ENCODE assay signal across 1 cellular context in the genomic region with DNA sequence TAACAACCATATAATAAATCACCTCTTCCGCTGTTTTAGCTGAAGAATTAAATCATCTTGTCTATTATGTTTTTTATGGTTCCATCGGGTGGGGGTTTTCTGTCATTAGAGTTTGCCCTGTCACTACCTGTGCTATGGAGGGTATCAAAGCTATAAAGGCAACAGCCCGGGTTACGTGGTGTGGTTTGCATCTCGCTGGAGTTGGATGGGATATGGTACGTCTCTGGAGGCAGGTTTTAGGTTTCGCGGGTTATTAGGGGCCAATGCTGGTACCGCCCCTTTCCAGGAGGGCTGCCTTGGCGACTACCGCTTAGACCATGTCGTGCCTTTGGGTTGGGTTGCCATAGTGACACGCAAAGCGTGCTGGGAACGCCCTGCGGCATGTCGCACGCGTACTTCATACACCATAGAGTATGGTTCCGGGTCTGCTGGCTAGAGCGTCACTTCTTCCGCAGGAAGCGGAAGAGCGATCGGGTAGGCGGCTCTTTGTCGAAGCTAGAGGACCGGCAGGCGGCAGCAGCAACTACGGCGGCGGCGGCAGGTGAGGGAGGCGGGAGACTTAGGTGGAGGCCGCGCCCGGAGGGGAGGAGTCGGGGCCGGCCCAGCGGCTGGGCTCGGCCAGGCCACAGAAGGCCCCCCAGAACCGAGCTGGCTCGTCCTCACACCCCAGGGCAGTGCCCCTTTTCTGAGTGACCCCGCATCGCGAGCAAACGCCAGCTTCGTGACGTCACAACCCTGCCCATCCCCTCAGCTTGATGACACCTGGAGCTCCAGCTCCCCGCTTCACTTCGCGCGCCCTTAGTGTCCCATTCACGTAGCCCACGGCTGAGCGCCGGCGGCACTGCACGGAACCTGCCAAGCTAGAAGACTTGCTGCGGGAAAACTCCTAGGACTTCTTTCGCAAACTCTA.
A peak's percentile ranks its signal among the peaks of the same experiment; 100 is the strongest.
TF ChIP-seq lines count a peak whose summit lies in the region.

A gene with protein sequence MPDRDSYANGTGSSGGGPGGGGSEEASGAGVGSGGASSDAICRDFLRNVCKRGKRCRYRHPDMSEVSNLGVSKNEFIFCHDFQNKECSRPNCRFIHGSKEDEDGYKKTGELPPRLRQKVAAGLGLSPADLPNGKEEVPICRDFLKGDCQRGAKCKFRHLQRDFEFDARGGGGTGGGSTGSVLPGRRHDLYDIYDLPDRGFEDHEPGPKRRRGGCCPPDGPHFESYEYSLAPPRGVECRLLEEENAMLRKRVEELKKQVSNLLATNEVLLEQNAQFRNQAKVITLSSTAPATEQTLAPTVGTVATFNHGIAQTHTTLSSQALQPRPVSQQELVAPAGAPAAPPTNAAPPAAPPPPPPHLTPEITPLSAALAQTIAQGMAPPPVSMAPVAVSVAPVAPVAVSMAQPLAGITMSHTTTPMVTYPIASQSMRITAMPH (plus strand): TSS at position 489 of the 910 bp plus-strand sequence. CDS start 2,297 bp downstream, outside the sequence.

TF ChIP-seq in K562, 482 proteins besides CTCF, POLR2A, EP300 and RAD21 (continued from another document and continues in another):
- TF ChIP-seq NFYB (IDR thresholded peaks at IDR 0.05; ENCODE audit: extremely low read depth, insufficient read length) (no peak), CSDE1 (IDR thresholded peaks at IDR 0.05) (peak in 1 of 2 experiments; percentile 94; a peak in 2 of 4 replicates), PHF8 (IDR thresholded peaks at IDR 0.05; ENCODE audit: borderline replicate concordance, low read length) (peak; percentile 80; the same call in 1 of the 2 replicates), JUND (IDR thresholded peaks at IDR 0.05; ENCODE audit: borderline replicate concordance, low read depth, low read length) (peak; percentile 78), JUND (tag; IDR thresholded peaks at IDR 0.05; ENCODE audit: borderline replicate concordance, low read depth, low read length) (peak; percentile 58; the same call in 1 of the 3 replicates), LEF1 (IDR thresholded peaks at IDR 0.05) (peak; percentile 30; the same call in 1 of the 2 replicates), ELF2 (CRISPR knock-in tag; IDR thresholded peaks at IDR 0.05) (peak; percentile 97), RUNX1 (IDR thresholded peaks at IDR 0.05; ENCODE audit: low read depth) (peak; percentile 82), CREB1 (IDR thresholded peaks at IDR 0.05) (peak; percentile 84), CREB1 (CRISPR knock-in tag; IDR thresholded peaks at IDR 0.05) (peak; percentile 93), ZC3H4 (CRISPR knock-in tag; IDR thresholded peaks at IDR 0.05; ENCODE audit: borderline replicate concordance) (peak; percentile 64; the same call in 1 of the 2 replicates), RAD51 (IDR thresholded peaks at IDR 0.05; ENCODE audit: borderline replicate concordance, low read depth) (no peak; the same call in 1 of the 2 replicates), TAF7 (tag; IDR thresholded peaks at IDR 0.05) (peak; percentile 26; the same call in 1 of the 2 replicates), SRF (CRISPR knock-in tag; IDR thresholded peaks at IDR 0.05) (peak; percentile 67 to 84; a peak in 3 of 4 replicates), ZBTB8A (IDR thresholded peaks at IDR 0.05; ENCODE audit: partially characterized antibody) (no peak), FIP1L1 (IDR thresholded peaks at IDR 0.05; ENCODE audit: low read depth, low read length, poor library complexity, severe bottlenecking) (peak; percentile 99), NR1H2 (CRISPR knock-in tag; IDR thresholded peaks at IDR 0.05) (no peak), ZNF165 (CRISPR knock-in tag; IDR thresholded peaks at IDR 0.05; ENCODE audit: borderline replicate concordance) (0 out of 2 replicates have a peak, but pooled peaks have one; percentile 58), FOXJ3 (CRISPR knock-in tag; IDR thresholded peaks at IDR 0.05) (no peak), NR4A1 (CRISPR knock-in tag; IDR thresholded peaks at IDR 0.05) (0 out of 2 replicates have a peak, but pooled peaks have one; percentile 23), NR4A1 (tag; IDR thresholded peaks at IDR 0.05) (no peak), ZBTB17 (CRISPR knock-in tag; IDR thresholded peaks at IDR 0.05) (peak; percentile 84), KLF6 (CRISPR knock-in tag; IDR thresholded peaks at IDR 0.05; ENCODE audit: borderline replicate concordance) (peak; percentile 19; the same call in 1 of the 2 replicates), TAF1 (IDR thresholded peaks at IDR 0.05; ENCODE audit: control insufficient read depth, extremely low read depth, insufficient read depth, low read length, severe bottlenecking) (peak; percentile 92), TBL1XR1 (IDR thresholded peaks at IDR 0.05; ENCODE audit: low read length in 2 of 2) (peak; percentile 72 to 78; a peak in 2 of 4 replicates), NFATC3 (IDR thresholded peaks at IDR 0.05) (peak; percentile 54; the same call in 1 of the 2 replicates), RBM15 (IDR thresholded peaks at IDR 0.05; ENCODE audit: insufficient read depth, low read length) (no peak), ESRRA (IDR thresholded peaks at IDR 0.05; ENCODE audit: borderline replicate concordance, low read depth) (peak; percentile 79), ZNF134 (CRISPR knock-in tag; conservative IDR thresholded peaks at IDR 0.05) (no peak), MYC (IDR thresholded peaks at IDR 0.05; ENCODE audit: low read depth, low read length) (peak; percentile 98), MYC (CRISPR knock-in tag; IDR thresholded peaks at IDR 0.05; ENCODE audit: borderline replicate concordance, low read depth) (peak; percentile 59; the same call in 1 of the 2 replicates), ZNF282 (CRISPR knock-in tag; IDR thresholded peaks at IDR 0.05) (no peak), ERF (CRISPR knock-in tag; IDR thresholded peaks at IDR 0.05) (peak; percentile 99), RB1 (IDR thresholded peaks at IDR 0.05; ENCODE audit: low read depth) (peak; percentile 95), ZNF431 (CRISPR knock-in tag; IDR thresholded peaks at IDR 0.05) (peak; percentile 74; the same call in 1 of the 2 replicates), CEBPG (CRISPR knock-in tag; IDR thresholded peaks at IDR 0.05) (peak; percentile 41; the same call in 1 of the 2 replicates), CEBPG (tag; conservative IDR thresholded peaks at IDR 0.05 in 1 of 2, IDR thresholded peaks at IDR 0.05 in 1 of 2) (no peak)
- TF ChIP-seq, protein P1, sequence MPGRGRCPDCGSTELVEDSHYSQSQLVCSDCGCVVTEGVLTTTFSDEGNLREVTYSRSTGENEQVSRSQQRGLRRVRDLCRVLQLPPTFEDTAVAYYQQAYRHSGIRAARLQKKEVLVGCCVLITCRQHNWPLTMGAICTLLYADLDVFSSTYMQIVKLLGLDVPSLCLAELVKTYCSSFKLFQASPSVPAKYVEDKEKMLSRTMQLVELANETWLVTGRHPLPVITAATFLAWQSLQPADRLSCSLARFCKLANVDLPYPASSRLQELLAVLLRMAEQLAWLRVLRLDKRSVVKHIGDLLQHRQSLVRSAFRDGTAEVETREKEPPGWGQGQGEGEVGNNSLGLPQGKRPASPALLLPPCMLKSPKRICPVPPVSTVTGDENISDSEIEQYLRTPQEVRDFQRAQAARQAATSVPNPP (IDR thresholded peaks at IDR 0.05; ENCODE audit: borderline replicate concordance, insufficient read depth, insufficient read length), result no peak
- TF ChIP-seq, protein P2, sequence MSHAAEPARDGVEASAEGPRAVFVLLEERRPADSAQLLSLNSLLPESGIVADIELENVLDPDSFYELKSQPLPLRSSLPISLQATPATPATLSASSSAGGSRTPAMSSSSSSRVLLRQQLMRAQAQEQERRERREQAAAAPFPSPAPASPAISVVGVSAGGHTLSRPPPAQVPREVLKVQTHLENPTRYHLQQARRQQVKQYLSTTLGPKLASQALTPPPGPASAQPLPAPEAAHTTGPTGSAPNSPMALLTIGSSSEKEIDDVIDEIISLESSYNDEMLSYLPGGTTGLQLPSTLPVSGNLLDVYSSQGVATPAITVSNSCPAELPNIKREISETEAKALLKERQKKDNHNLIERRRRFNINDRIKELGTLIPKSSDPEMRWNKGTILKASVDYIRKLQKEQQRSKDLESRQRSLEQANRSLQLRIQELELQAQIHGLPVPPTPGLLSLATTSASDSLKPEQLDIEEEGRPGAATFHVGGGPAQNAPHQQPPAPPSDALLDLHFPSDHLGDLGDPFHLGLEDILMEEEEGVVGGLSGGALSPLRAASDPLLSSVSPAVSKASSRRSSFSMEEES (CRISPR knock-in tag; IDR thresholded peaks at IDR 0.05), result 0 out of 2 replicates have a peak, but pooled peaks have one; percentile 0
- TF ChIP-seq, protein P3, sequence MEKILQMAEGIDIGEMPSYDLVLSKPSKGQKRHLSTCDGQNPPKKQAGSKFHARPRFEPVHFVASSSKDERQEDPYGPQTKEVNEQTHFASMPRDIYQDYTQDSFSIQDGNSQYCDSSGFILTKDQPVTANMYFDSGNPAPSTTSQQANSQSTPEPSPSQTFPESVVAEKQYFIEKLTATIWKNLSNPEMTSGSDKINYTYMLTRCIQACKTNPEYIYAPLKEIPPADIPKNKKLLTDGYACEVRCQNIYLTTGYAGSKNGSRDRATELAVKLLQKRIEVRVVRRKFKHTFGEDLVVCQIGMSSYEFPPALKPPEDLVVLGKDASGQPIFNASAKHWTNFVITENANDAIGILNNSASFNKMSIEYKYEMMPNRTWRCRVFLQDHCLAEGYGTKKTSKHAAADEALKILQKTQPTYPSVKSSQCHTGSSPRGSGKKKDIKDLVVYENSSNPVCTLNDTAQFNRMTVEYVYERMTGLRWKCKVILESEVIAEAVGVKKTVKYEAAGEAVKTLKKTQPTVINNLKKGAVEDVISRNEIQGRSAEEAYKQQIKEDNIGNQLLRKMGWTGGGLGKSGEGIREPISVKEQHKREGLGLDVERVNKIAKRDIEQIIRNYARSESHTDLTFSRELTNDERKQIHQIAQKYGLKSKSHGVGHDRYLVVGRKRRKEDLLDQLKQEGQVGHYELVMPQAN (IDR thresholded peaks at IDR 0.05; ENCODE audit: borderline replicate concordance), result peak; percentile 74
- TF ChIP-seq, protein P4, sequence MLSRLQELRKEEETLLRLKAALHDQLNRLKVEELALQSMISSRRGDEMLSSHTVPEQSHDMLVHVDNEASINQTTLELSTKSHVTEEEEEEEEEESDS (CRISPR knock-in tag; IDR thresholded peaks at IDR 0.05), result no peak
- TF ChIP-seq, protein P5, sequence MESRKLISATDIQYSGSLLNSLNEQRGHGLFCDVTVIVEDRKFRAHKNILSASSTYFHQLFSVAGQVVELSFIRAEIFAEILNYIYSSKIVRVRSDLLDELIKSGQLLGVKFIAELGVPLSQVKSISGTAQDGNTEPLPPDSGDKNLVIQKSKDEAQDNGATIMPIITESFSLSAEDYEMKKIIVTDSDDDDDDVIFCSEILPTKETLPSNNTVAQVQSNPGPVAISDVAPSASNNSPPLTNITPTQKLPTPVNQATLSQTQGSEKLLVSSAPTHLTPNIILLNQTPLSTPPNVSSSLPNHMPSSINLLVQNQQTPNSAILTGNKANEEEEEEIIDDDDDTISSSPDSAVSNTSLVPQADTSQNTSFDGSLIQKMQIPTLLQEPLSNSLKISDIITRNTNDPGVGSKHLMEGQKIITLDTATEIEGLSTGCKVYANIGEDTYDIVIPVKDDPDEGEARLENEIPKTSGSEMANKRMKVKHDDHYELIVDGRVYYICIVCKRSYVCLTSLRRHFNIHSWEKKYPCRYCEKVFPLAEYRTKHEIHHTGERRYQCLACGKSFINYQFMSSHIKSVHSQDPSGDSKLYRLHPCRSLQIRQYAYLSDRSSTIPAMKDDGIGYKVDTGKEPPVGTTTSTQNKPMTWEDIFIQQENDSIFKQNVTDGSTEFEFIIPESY (CRISPR knock-in tag; IDR thresholded peaks at IDR 0.05), result peak; percentile 59; the same call in 1 of the 2 replicates
- TF ChIP-seq, protein P6, sequence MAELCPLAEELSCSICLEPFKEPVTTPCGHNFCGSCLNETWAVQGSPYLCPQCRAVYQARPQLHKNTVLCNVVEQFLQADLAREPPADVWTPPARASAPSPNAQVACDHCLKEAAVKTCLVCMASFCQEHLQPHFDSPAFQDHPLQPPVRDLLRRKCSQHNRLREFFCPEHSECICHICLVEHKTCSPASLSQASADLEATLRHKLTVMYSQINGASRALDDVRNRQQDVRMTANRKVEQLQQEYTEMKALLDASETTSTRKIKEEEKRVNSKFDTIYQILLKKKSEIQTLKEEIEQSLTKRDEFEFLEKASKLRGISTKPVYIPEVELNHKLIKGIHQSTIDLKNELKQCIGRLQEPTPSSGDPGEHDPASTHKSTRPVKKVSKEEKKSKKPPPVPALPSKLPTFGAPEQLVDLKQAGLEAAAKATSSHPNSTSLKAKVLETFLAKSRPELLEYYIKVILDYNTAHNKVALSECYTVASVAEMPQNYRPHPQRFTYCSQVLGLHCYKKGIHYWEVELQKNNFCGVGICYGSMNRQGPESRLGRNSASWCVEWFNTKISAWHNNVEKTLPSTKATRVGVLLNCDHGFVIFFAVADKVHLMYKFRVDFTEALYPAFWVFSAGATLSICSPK (IDR thresholded peaks at IDR 0.05; ENCODE audit: borderline replicate concordance), result no peak
- TF ChIP-seq, protein P7, sequence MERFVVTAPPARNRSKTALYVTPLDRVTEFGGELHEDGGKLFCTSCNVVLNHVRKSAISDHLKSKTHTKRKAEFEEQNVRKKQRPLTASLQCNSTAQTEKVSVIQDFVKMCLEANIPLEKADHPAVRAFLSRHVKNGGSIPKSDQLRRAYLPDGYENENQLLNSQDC (CRISPR knock-in tag; IDR thresholded peaks at IDR 0.05), result peak; percentile 63; the same call in 1 of the 2 replicates
- TF ChIP-seq, protein P8, sequence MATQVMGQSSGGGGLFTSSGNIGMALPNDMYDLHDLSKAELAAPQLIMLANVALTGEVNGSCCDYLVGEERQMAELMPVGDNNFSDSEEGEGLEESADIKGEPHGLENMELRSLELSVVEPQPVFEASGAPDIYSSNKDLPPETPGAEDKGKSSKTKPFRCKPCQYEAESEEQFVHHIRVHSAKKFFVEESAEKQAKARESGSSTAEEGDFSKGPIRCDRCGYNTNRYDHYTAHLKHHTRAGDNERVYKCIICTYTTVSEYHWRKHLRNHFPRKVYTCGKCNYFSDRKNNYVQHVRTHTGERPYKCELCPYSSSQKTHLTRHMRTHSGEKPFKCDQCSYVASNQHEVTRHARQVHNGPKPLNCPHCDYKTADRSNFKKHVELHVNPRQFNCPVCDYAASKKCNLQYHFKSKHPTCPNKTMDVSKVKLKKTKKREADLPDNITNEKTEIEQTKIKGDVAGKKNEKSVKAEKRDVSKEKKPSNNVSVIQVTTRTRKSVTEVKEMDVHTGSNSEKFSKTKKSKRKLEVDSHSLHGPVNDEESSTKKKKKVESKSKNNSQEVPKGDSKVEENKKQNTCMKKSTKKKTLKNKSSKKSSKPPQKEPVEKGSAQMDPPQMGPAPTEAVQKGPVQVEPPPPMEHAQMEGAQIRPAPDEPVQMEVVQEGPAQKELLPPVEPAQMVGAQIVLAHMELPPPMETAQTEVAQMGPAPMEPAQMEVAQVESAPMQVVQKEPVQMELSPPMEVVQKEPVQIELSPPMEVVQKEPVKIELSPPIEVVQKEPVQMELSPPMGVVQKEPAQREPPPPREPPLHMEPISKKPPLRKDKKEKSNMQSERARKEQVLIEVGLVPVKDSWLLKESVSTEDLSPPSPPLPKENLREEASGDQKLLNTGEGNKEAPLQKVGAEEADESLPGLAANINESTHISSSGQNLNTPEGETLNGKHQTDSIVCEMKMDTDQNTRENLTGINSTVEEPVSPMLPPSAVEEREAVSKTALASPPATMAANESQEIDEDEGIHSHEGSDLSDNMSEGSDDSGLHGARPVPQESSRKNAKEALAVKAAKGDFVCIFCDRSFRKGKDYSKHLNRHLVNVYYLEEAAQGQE (CRISPR knock-in tag; IDR thresholded peaks at IDR 0.05; ENCODE audit: low read depth), result peak; percentile 44; the same call in 1 of the 2 replicates
